Comparison of ENCODE assay signal across 8 cellular contexts in genomic region chr6:135182993-135183531, GRCh38. TPM values are rescaled to one million over a fixed set of nuclear protein-coding genes. Genes with fewer than 3 reads are reported as not detected.
DNase-seq lines count a peak whose midpoint lies in the region; ATAC-seq lines count a peak whose summit lies in the region.

No MANE protein-coding gene starts in this region.

- WGBS in iPS DF 6.9 (ENCODE audit: insufficient coverage, insufficient read length), result no CpG with 5 or more reads among the region's 33 CpGs

- DNase-seq in AML-193 (lab: John Stamatoyannopoulos, UW) (peak; percentile 48 to 69), OCI-M1 (lab: John Stamatoyannopoulos, UW) (peak; percentile 73), iPS DF 6.9 (ENCODE audit: low read depth, low spot score) (no peak), occipital lobe (lab: John Stamatoyannopoulos, UW) (no peak)
- DNase-seq in activated gamma-delta T cell treated with anti-CD3 and anti-CD28 coated beads, Interleukin-2, amount 50 U/mL, for 16 hours (ENCODE audit: low read depth), result peak; percentile 49
- peak; percentile 86 for DNase-seq in stimulated activated CD4-positive, alpha-beta T cell treated with anti-CD3 and anti-CD28 coated beads, Interleukin-15, amount 100 ng/mL, for 24 hours

- H3K4me3 ChIP-seq in iPS DF 6.9 (ENCODE audit: low read length), result peak overlapping the region; percentile 75; the same call in 1 of the 2 replicates

- no peaks in the 10 kb centered on the region for H3K9me3 ChIP-seq in iPS DF 6.9 (ENCODE audit: control insufficient read depth, insufficient read depth, low read length)

- peaks cover 8% of the 10 kb centered on the region; the same call in 1 of the 2 replicates for H3K27me3 ChIP-seq in iPS DF 6.9 (ENCODE audit: control insufficient read depth, insufficient read depth, low read length)

- no peaks in the 10 kb centered on the region for H3K4me1 ChIP-seq in iPS DF 6.9 (ENCODE audit: control insufficient read depth, insufficient read depth, low read length)

- H3K27ac ChIP-seq in iPS DF 6.9 (ENCODE audit: low read length), result no peak overlapping the region

- peak; percentile 42 for ATAC-seq in GM19035 (IDR thresholded peaks at IDR 0.05; ENCODE audit: unreplicated experiment)
- peak; percentile 57 for ATAC-seq in HG03354 (IDR thresholded peaks at IDR 0.05; ENCODE audit: poor library complexity, severe bottlenecking, unreplicated experiment)

- H3K36me3 ChIP-seq in iPS DF 6.9 (ENCODE audit: control insufficient read depth, insufficient read depth, low read length), result no peaks in the 10 kb centered on the region

RNA-seq across cellular contexts. Expression of gene MYB, which starts 2.0 kb away (rescaled TPM):
- 1.7 TPM for total RNA-seq in occipital lobe

Comparison
In these comparisons a context has a peak if more than half of its experiments do, and no peak if none do; other contexts are left out.
1. DNase-seq: peak in AML-193 (2 of 2), OCI-M1 (single experiment), activated gamma-delta T cell treated with anti-CD3 and anti-CD28 coated beads, Interleukin-2, amount 50 U/mL, for 16 hours (single experiment) and stimulated activated CD4-positive, alpha-beta T cell treated with anti-CD3 and anti-CD28 coated beads, Interleukin-15, amount 100 ng/mL, for 24 hours (single experiment); none in iPS DF 6.9 (single experiment) and occipital lobe (single experiment).